Comparison of ENCODE assay signal across 9 cellular contexts in genomic region chr6:125945378-125946141, GRCh38. TPM values are rescaled to one million over a fixed set of nuclear protein-coding genes. Genes with fewer than 3 reads are reported as not detected.
DNase-seq lines count a peak whose midpoint lies in the region; ATAC-seq and TF ChIP-seq lines count a peak whose summit lies in the region.
"Had no signal": no experiment of that assay in that cellular context is flagged by ENCODE, and none has a peak within 500 bp of the region (broad histone marks: within the 10 kb centered on the region; RNA-seq: fewer than 3 reads in every experiment).

No MANE protein-coding gene starts in this region.

- H3K4me2 ChIP-seq in trophoblast cell (ENCODE audit: low read length) = no peak overlapping the region

- peaks cover 8% of the 10 kb centered on the region for H3K79me1 ChIP-seq in trophoblast cell (ENCODE audit: low read length)

- no peak overlapping the region for H4K12ac ChIP-seq in trophoblast cell (ENCODE audit: low read depth, low read length)

- H3K27ac ChIP-seq in CD8-positive, alpha-beta memory T cell (ENCODE audit: low read depth, low read length) = peak overlapping the region; percentile 10
- H3K27ac ChIP-seq in trophoblast cell (ENCODE audit: low read depth, low read length) = no peak overlapping the region

- no peak overlapping the region for H2BK120ac ChIP-seq in trophoblast cell (ENCODE audit: insufficient read depth, low read length, poor library complexity)

- H3K9ac ChIP-seq in trophoblast cell (ENCODE audit: low read length) = no peak overlapping the region

- H3K9me3 Mint-ChIP-seq in CD8-positive, alpha-beta memory T cell = no peaks in the 10 kb centered on the region
- H3K9me3 Mint-ChIP-seq in stimulated activated memory B cell treated with anti-CD40 and anti-IgM and Interleukin-4, amounts not matched to agents 10 μg/mL and 1 μg/mL and 100 μg/mL, for 72 hours = no peaks in the 10 kb centered on the region

- no peaks in the 10 kb centered on the region for H3K4me1 Mint-ChIP-seq in CD8-positive, alpha-beta memory T cell
- no peaks in the 10 kb centered on the region for H3K4me1 Mint-ChIP-seq in stimulated activated memory B cell treated with anti-CD40 and anti-IgM and Interleukin-4, amounts not matched to agents 10 μg/mL and 1 μg/mL and 100 μg/mL, for 72 hours

- no peak overlapping the region for H3K4ac ChIP-seq in trophoblast cell (ENCODE audit: low read depth, low read length)

- H3K18ac ChIP-seq in trophoblast cell (ENCODE audit: low read length) = no peak overlapping the region

- H3K9me3 ChIP-seq in CD8-positive, alpha-beta memory T cell (ENCODE audit: low read length) = no peaks in the 10 kb centered on the region
- no peaks in the 10 kb centered on the region for H3K9me3 ChIP-seq in trophoblast cell (ENCODE audit: insufficient read depth, low read depth, low read length)

- H2BK5ac ChIP-seq in trophoblast cell (ENCODE audit: low read depth, low read length, poor library complexity) = no peak overlapping the region

- H3K36me3 Mint-ChIP-seq in CD8-positive, alpha-beta memory T cell = peaks cover 0 to 3% (median 0%) of the 10 kb centered on the region in 3 donors
- H3K36me3 Mint-ChIP-seq in stimulated activated memory B cell treated with anti-CD40 and anti-IgM and Interleukin-4, amounts not matched to agents 10 μg/mL and 1 μg/mL and 100 μg/mL, for 72 hours = no peaks in the 10 kb centered on the region

- no peak overlapping the region for H2AK5ac ChIP-seq in trophoblast cell (ENCODE audit: low read length)

- no peak overlapping the region for H2BK12ac ChIP-seq in trophoblast cell (ENCODE audit: low read length)

- peaks cover 0 to 23% of the 10 kb centered on the region in 2 donors for H3K27me3 Mint-ChIP-seq in CD8-positive, alpha-beta memory T cell
- peaks cover 6% of the 10 kb centered on the region for H3K27me3 Mint-ChIP-seq in stimulated activated memory B cell treated with anti-CD40 and anti-IgM and Interleukin-4, amounts not matched to agents 10 μg/mL and 1 μg/mL and 100 μg/mL, for 72 hours

- TF ChIP-seq CTCF in fibroblast of the aortic adventitia (IDR thresholded peaks at IDR 0.05; ENCODE audit: insufficient read depth, low read length) (no peak), GM20000 (IDR thresholded peaks at IDR 0.05; ENCODE audit: extremely low read depth, missing control alignments) (no peak)

- no peak overlapping the region for H3K4me3 Mint-ChIP-seq in CD8-positive, alpha-beta memory T cell
- no peak overlapping the region for H3K4me3 Mint-ChIP-seq in stimulated activated memory B cell treated with anti-CD40 and anti-IgM and Interleukin-4, amounts not matched to agents 10 μg/mL and 1 μg/mL and 100 μg/mL, for 72 hours

- no peak overlapping the region for H4K91ac ChIP-seq in trophoblast cell (ENCODE audit: low read depth, low read length)

- H3K4me1 ChIP-seq in CD8-positive, alpha-beta memory T cell (ENCODE audit: insufficient read depth, low read length) = no peaks in the 10 kb centered on the region
- H3K4me1 ChIP-seq in trophoblast cell (ENCODE audit: control insufficient read depth in 1 of 2, insufficient read depth in 2 of 2, low read length in 2 of 2) = peaks cover 8 to 13% of the 10 kb centered on the region in 2 experiments

- H3K23ac ChIP-seq in trophoblast cell (ENCODE audit: low read length) = no peak overlapping the region

- no peak overlapping the region for H3K14ac ChIP-seq in trophoblast cell (ENCODE audit: low read length)

- no peak overlapping the region for H2AFZ ChIP-seq in trophoblast cell (ENCODE audit: insufficient read depth, low read length, poor library complexity)

- no peak overlapping the region for H4K8ac ChIP-seq in trophoblast cell (ENCODE audit: low read depth, low read length)

- POLR2A ChIA-PET in CD8-positive, alpha-beta memory T cell (lab: Charles Lee) = no interaction called here

- ATAC-seq in stimulated activated memory B cell treated with anti-CD40 and anti-IgM and Interleukin-4, amounts not matched to agents 10 μg/mL and 1 μg/mL and 100 μg/mL, for 72 hours = no peak

- CTCF ChIA-PET in CD8-positive, alpha-beta memory T cell (lab: Charles Lee) = interaction anchor here (1.8 to 4.1 kb wide), 2 partner anchors 10 to 155 kb away, joined by 6 to 26 read pairs; partner anchors contain the start of genes HINT3 and NCOA7

- no peak for DNase-seq in CD8-positive, alpha-beta memory T cell
- DNase-seq in RPMI7951 (ENCODE audit: low read depth) = peak; percentile 39
- DNase-seq in fibroblast of the aortic adventitia (ENCODE audit: low read depth) = peak; percentile 93
- DNase-seq in trophoblast cell = peak; percentile 60 to 88
- no peak for DNase-seq in activated CD4-positive, alpha-beta T cell treated with anti-CD3 and anti-CD28 coated beads for 4 hours
- DNase-seq in activated gamma-delta T cell (lab: John Stamatoyannopoulos, UW) = no peak
- no peak for DNase-seq in GM20000 (ENCODE audit: low spot score)
- DNase-seq: Kasumi-1 had no signal

- peaks cover 4% of the 10 kb centered on the region for H3K27me3 ChIP-seq in CD8-positive, alpha-beta memory T cell (ENCODE audit: insufficient read depth, low read length, poor library complexity, severe bottlenecking)
- no peaks in the 10 kb centered on the region for H3K27me3 ChIP-seq in trophoblast cell (ENCODE audit: insufficient read depth, low read length)

- no CpG with 5 or more reads among the region's 1 CpG for WGBS in trophoblast cell (ENCODE audit: extremely low coverage, insufficient coverage, insufficient read length)

- H3K79me2 ChIP-seq in trophoblast cell (ENCODE audit: control insufficient read depth, insufficient read depth, low read length, poor library complexity) = no peaks in the 10 kb centered on the region

- no peaks in the 10 kb centered on the region for H3K36me3 ChIP-seq in CD8-positive, alpha-beta memory T cell (ENCODE audit: insufficient read depth, low read length)
- H3K36me3 ChIP-seq in trophoblast cell (ENCODE audit: control insufficient read depth in 1 of 2, insufficient read depth in 2 of 2, low read length in 2 of 2) = no peaks in the 10 kb centered on the region

- H3K27ac Mint-ChIP-seq in CD8-positive, alpha-beta memory T cell = no peak overlapping the region
- H3K27ac Mint-ChIP-seq in stimulated activated memory B cell treated with anti-CD40 and anti-IgM and Interleukin-4, amounts not matched to agents 10 μg/mL and 1 μg/mL and 100 μg/mL, for 72 hours = no peak overlapping the region

- no peak overlapping the region for H3K4me3 ChIP-seq in CD8-positive, alpha-beta memory T cell (ENCODE audit: low read length)
- H3K4me3 ChIP-seq in fibroblast of the aortic adventitia (ENCODE audit: low read depth, low read length) (peak overlapping the region; percentile 26), trophoblast cell (ENCODE audit: low read depth, low read length) (no peak overlapping the region)

RNA-seq across cellular contexts. Expression of gene HINT3, which starts 11.0 kb away (rescaled TPM):
- total RNA-seq in CD8-positive, alpha-beta memory T cell = 10 to 100 TPM; 12.1 to 12.8 TPM
- 10.4 TPM for polyA plus RNA-seq in CD8-positive, alpha-beta memory T cell
- total RNA-seq in RPMI7951 (2014; rRNA removed; shearing (Covaris generic)) = 16.1 and 17.7 TPM in 2 replicates
- total RNA-seq in fibroblast of the aortic adventitia (ENCODE audit: low replicate concordance) = 23.5 and 30.6 TPM in 2 replicates
- polyA plus RNA-seq in trophoblast cell (2013) = 6.9 TPM in 2 replicates

RNA-seq across cellular contexts. Expression of gene TRMT11, which starts 40.8 kb away (rescaled TPM):
- total RNA-seq in CD8-positive, alpha-beta memory T cell = 10 to 100 TPM; 35.8 to 37.9 TPM
- polyA plus RNA-seq in CD8-positive, alpha-beta memory T cell = 14.8 TPM
- total RNA-seq in RPMI7951 (2014; rRNA removed; shearing (Covaris generic)) = 27.0 and 28.6 TPM in 2 replicates
- total RNA-seq in fibroblast of the aortic adventitia (ENCODE audit: low replicate concordance) = 30.5 and 54.0 TPM in 2 replicates
- 10.4 and 10.5 TPM in 2 replicates for polyA plus RNA-seq in trophoblast cell (2013)

Comparison
In these comparisons a context has a peak if more than half of its experiments do, and no peak if none do; other contexts are left out.
1. DNase-seq: peak in RPMI7951 (single experiment), fibroblast of the aortic adventitia (single experiment) and trophoblast cell (2 of 2); none in CD8-positive, alpha-beta memory T cell (0 of 5), activated CD4-positive, alpha-beta T cell treated with anti-CD3 and anti-CD28 coated beads for 4 hours (0 of 2), activated gamma-delta T cell (single experiment) and GM20000 (single experiment).